Comparison of ENCODE assay signal across 8 cellular contexts in genomic region chr1:210311726-210312493, GRCh38. TPM values are rescaled to one million over a fixed set of nuclear protein-coding genes. Genes with fewer than 3 reads are reported as not detected.
DNase-seq lines count a peak whose midpoint lies in the region; ATAC-seq, FAIRE-seq and TF ChIP-seq lines count a peak whose summit lies in the region.

No MANE protein-coding gene starts in this region.

- FAIRE-seq in astrocyte (lab: Jason Lieb, UNC): no peak

- H3K4me2 ChIP-seq in astrocyte (ENCODE audit: low read length): peak overlapping the region; percentile 85

- H2AFZ ChIP-seq in astrocyte (ENCODE audit: low read depth, low read length): peak overlapping the region; percentile 80

- peaks cover 11% of the 10 kb centered on the region for H3K4me1 ChIP-seq in astrocyte (ENCODE audit: insufficient read depth, low read length)

- no peak for TF ChIP-seq CTCF in astrocyte (IDR thresholded peaks at IDR 0.05; ENCODE audit: insufficient read depth, low read depth, low read length)

- H3K27ac Mint-ChIP-seq in T-helper 2 cell treated with Interferon-gamma antibody and Interleukin-4, amounts not matched to agents 5 μg/mL and 100 μg/mL, for 36 hours: no peak overlapping the region
- peak overlapping the region; percentile 72 for H3K27ac Mint-ChIP-seq in astrocyte (ENCODE audit: unreplicated experiment)

- H3K9ac ChIP-seq in astrocyte (ENCODE audit: low read length): peak overlapping the region; percentile 64

- no peaks in the 10 kb centered on the region for H3K36me3 ChIP-seq in astrocyte (ENCODE audit: insufficient read depth, low read length)

- H3K9me3 ChIP-seq in astrocyte (ENCODE audit: insufficient read depth, low read depth, low read length): no peaks in the 10 kb centered on the region

- H4K20me1 ChIP-seq in astrocyte (ENCODE audit: insufficient read depth, low read length): no peaks in the 10 kb centered on the region

- H3K27me3 ChIP-seq in astrocyte (ENCODE audit: insufficient read depth, low read length): no peaks in the 10 kb centered on the region

- H3K27ac ChIP-seq in astrocyte (ENCODE audit: low read depth, low read length): no peak overlapping the region

- peak overlapping the region; percentile 55 for H3K4me3 ChIP-seq in astrocyte (ENCODE audit: insufficient read depth, low read depth, low read length)

- peak overlapping the region; percentile 65 for H3K4me3 Mint-ChIP-seq in T-helper 2 cell treated with Interferon-gamma antibody and Interleukin-4, amounts not matched to agents 5 μg/mL and 100 μg/mL, for 36 hours
- peak overlapping the region; percentile 27 for H3K4me3 Mint-ChIP-seq in astrocyte (ENCODE audit: unreplicated experiment)

- H3K36me3 Mint-ChIP-seq in T-helper 2 cell treated with Interferon-gamma antibody and Interleukin-4, amounts not matched to agents 5 μg/mL and 100 μg/mL, for 36 hours (ENCODE audit: low read depth): no peaks in the 10 kb centered on the region
- no peaks in the 10 kb centered on the region for H3K36me3 Mint-ChIP-seq in astrocyte (ENCODE audit: low read depth, unreplicated experiment)

- peaks cover 4% of the 10 kb centered on the region for H3K4me1 Mint-ChIP-seq in T-helper 2 cell treated with Interferon-gamma antibody and Interleukin-4, amounts not matched to agents 5 μg/mL and 100 μg/mL, for 36 hours (ENCODE audit: low read depth)
- peaks cover 5% of the 10 kb centered on the region for H3K4me1 Mint-ChIP-seq in astrocyte (ENCODE audit: low read depth, unreplicated experiment)

- H3K27me3 Mint-ChIP-seq in T-helper 2 cell treated with Interferon-gamma antibody and Interleukin-4, amounts not matched to agents 5 μg/mL and 100 μg/mL, for 36 hours (ENCODE audit: low read depth): peaks cover 35% of the 10 kb centered on the region
- H3K27me3 Mint-ChIP-seq in astrocyte (ENCODE audit: low read depth, unreplicated experiment): peaks cover 3% of the 10 kb centered on the region

- peak; percentile 18 for ATAC-seq in left lobe of liver

- H3K9me3 Mint-ChIP-seq in T-helper 2 cell treated with Interferon-gamma antibody and Interleukin-4, amounts not matched to agents 5 μg/mL and 100 μg/mL, for 36 hours: no peaks in the 10 kb centered on the region
- no peaks in the 10 kb centered on the region for H3K9me3 Mint-ChIP-seq in astrocyte (ENCODE audit: unreplicated experiment)

- H3K79me2 ChIP-seq in astrocyte (ENCODE audit: insufficient read depth, low read length): no peaks in the 10 kb centered on the region

- no peak for DNase-seq in T-helper 2 cell treated with Interferon-gamma antibody and Interleukin-4, amounts not matched to agents 5 μg/mL and 100 μg/mL, for 36 hours (ENCODE audit: low spot score)
- DNase-seq in T-helper 2 cell (no peak), astrocyte (ENCODE audit: low read depth) (peak; percentile 48), left lobe of liver (ENCODE audit: low spot score) (no peak), stromal cell of bone marrow (ENCODE audit: low read depth) (peak; percentile 43), SHP77 (lab: John Stamatoyannopoulos, UW) (no peak), DMS79 treated with DMSO at 0.1 percent for 48 hours (lab: John Stamatoyannopoulos, UW) (no peak), NCI-H187 (lab: John Stamatoyannopoulos, UW) (no peak)

RNA-seq across cellular contexts. Expression of gene HHAT, which starts 16.8 kb away (rescaled TPM):
- total RNA-seq in astrocyte (11.4 and 12.0 TPM in 2 replicates), left lobe of liver (1.9 TPM)

Comparison
In these comparisons a context has a peak if more than half of its experiments do, and no peak if none do; other contexts are left out.
1. DNase-seq: peak in astrocyte (single experiment) and stromal cell of bone marrow (single experiment); none in T-helper 2 cell treated with Interferon-gamma antibody and Interleukin-4, amounts not matched to agents 5 μg/mL and 100 μg/mL, for 36 hours (single experiment), T-helper 2 cell (0 of 5), left lobe of liver (single experiment), SHP77 (0 of 2), DMS79 treated with DMSO at 0.1 percent for 48 hours (single experiment) and NCI-H187 (0 of 2).